ENCODE assay signal across 9 cellular contexts in the genomic region with DNA sequence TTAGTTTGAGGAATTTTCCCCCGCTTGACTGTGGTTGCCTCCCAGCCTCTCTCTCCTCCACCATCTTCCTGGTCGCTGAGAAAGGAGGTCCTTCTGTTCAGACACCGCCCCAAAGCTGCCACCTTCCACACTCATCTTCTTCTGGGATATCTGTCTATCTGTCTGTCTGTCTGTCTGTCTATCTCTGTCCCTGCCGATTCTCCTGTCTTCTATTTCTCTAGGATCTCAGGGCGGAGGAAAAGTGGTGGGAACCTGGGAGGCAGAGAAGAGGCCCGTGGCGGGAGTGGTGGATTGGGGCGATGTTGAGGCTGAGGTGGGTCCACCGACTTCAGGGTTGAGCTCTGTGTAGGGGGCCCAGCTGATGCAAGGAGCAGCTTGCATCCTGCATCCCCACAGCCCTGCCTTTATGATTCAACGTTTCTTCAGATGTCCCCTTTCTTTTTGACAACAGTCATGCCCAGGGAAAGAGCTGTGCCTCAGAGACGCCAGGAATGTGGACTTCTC.
A peak's percentile ranks its signal among the peaks of the same experiment; 100 is the strongest.
DNase-seq lines count a peak whose midpoint lies in the region; ATAC-seq and TF ChIP-seq lines count a peak whose summit lies in the region.
"Had no signal": no experiment of that assay in that cellular context is flagged by ENCODE, and none has a peak within 500 bp of the region (broad histone marks: within the 10 kb centered on the region; RNA-seq: fewer than 3 reads in every experiment).

No MANE protein-coding gene starts in this region.

- peaks cover 17 to 27% (median 19%) of the 10 kb centered on the region in 3 donors for H3K4me1 Mint-ChIP-seq in IgD-negative memory B cell
- peaks cover 11 to 23% (median 15%) of the 10 kb centered on the region in 3 donors for H3K4me1 Mint-ChIP-seq in naive B cell

- peak overlapping the region; percentile 18 to 86 (median 52) for H3K4me3 Mint-ChIP-seq in IgD-negative memory B cell
- peak overlapping the region in 7 of 8 donors; percentile 30 to 81 (median 56) for H3K4me3 Mint-ChIP-seq in naive B cell

- in situ Hi-C loops in astrocyte of the spinal cord (cut with HindIII; ENCODE audit: low sequenced_read_pairs): no loop called here

- peaks cover 76% of the 10 kb centered on the region for H3K27me3 Mint-ChIP-seq in IgD-negative memory B cell
- peaks cover 72 to 88% (median 74%) of the 10 kb centered on the region in 3 donors for H3K27me3 Mint-ChIP-seq in naive B cell

- no peaks in the 10 kb centered on the region for H3K36me3 Mint-ChIP-seq in IgD-negative memory B cell
- peaks cover 22 to 32% of the 10 kb centered on the region in 2 donors for H3K36me3 Mint-ChIP-seq in naive B cell

- no peak for TF ChIP-seq CTCF in astrocyte of the spinal cord (IDR thresholded peaks at IDR 0.05; ENCODE audit: low read depth, low read length)

- ATAC-seq in naive B cell (ENCODE audit: low read depth in 2 of 2): no peak
- ATAC-seq: left cardiac atrium had no signal

- peak overlapping the region; percentile 33 for H3K4me3 ChIP-seq in astrocyte of the spinal cord (ENCODE audit: low read depth, low read length)

- H3K9me3 Mint-ChIP-seq in IgD-negative memory B cell: peaks cover 11 to 28% (median 13%) of the 10 kb centered on the region in 3 donors
- H3K9me3 Mint-ChIP-seq in naive B cell: peaks cover 14 to 66% (median 42%) of the 10 kb centered on the region in 7 donors

- DNase-seq in D341Med (ENCODE audit: low spot score): peak; percentile 36
- DNase-seq in astrocyte of the spinal cord (ENCODE audit: low read depth, low spot score): no peak
- DNase-seq in naive B cell: no peak
- DNase-seq in NCI-H2227 treated with DMSO at 0.1 percent for 48 hours (lab: John Stamatoyannopoulos, UW): no peak
- DNase-seq in dedifferentiated amniotic fluid mesenchymal stem cell (ENCODE audit: extremely low spot score): no peak
- no peak for DNase-seq in iPS-NIHi7 (ENCODE audit: extremely low spot score)
- DNase-seq in activated CD4-positive, CD25-positive, alpha-beta regulatory T cell treated with anti-CD3 and anti-CD28 coated beads, Interleukin-2, amount 50 U/mL, for 72 hours: no peak
- DNase-seq: left cardiac atrium had no signal

- H3K27ac Mint-ChIP-seq in IgD-negative memory B cell (peak overlapping the region; percentile 74 to 99 (median 93)), naive B cell (peak overlapping the region in 4 of 6 donors; percentile 86 to 97 (median 97))
